8 cellular contexts compared by ENCODE assay signal in genomic region chr11:65316311-65316978, GRCh38. TPM values are rescaled to one million over a fixed set of nuclear protein-coding genes. Genes with fewer than 3 reads are reported as not detected.
DNase-seq lines count a peak whose midpoint lies in the region; ATAC-seq lines count a peak whose summit lies in the region.

No MANE protein-coding gene starts in this region.

- no peaks in the 10 kb centered on the region for H3K27me3 Mint-ChIP-seq in activated T-helper 2 cell treated with anti-CD3 and anti-CD28 coated beads, Interferon-gamma antibody, Interleukin-2, Interleukin-4, amounts not matched to agents 10 μg/mL and 5 μg/mL and 100 μg/mL, durations not matched to agents 14 hours and 24 hours and 36 hours (ENCODE audit: low read depth)

- H3K9me3 ChIP-seq in iPS-20b (ENCODE audit: insufficient read depth, low read depth, low read length), result no peaks in the 10 kb centered on the region

- no peaks in the 10 kb centered on the region for H3K9me3 Mint-ChIP-seq in activated T-helper 2 cell treated with anti-CD3 and anti-CD28 coated beads, Interferon-gamma antibody, Interleukin-2, Interleukin-4, amounts not matched to agents 10 μg/mL and 5 μg/mL and 100 μg/mL, durations not matched to agents 14 hours and 24 hours and 36 hours

- peaks cover 9% of the 10 kb centered on the region for H3K4me1 Mint-ChIP-seq in activated T-helper 2 cell treated with anti-CD3 and anti-CD28 coated beads, Interferon-gamma antibody, Interleukin-2, Interleukin-4, amounts not matched to agents 10 μg/mL and 5 μg/mL and 100 μg/mL, durations not matched to agents 14 hours and 24 hours and 36 hours (ENCODE audit: low read depth)

- no peak for ATAC-seq in HG03469 (IDR thresholded peaks at IDR 0.05; ENCODE audit: unreplicated experiment)

- peak overlapping the region; percentile 80 for H3K4me3 Mint-ChIP-seq in activated T-helper 2 cell treated with anti-CD3 and anti-CD28 coated beads, Interferon-gamma antibody, Interleukin-2, Interleukin-4, amounts not matched to agents 10 μg/mL and 5 μg/mL and 100 μg/mL, durations not matched to agents 14 hours and 24 hours and 36 hours (ENCODE audit: low read depth)

- peaks cover 17% of the 10 kb centered on the region for H3K27me3 ChIP-seq in iPS-20b (ENCODE audit: insufficient read depth, low read length)

- H3K36me3 Mint-ChIP-seq in activated T-helper 2 cell treated with anti-CD3 and anti-CD28 coated beads, Interferon-gamma antibody, Interleukin-2, Interleukin-4, amounts not matched to agents 10 μg/mL and 5 μg/mL and 100 μg/mL, durations not matched to agents 14 hours and 24 hours and 36 hours (ENCODE audit: low read depth), result no peaks in the 10 kb centered on the region

- no peak overlapping the region for H3K27ac Mint-ChIP-seq in activated T-helper 2 cell treated with anti-CD3 and anti-CD28 coated beads, Interferon-gamma antibody, Interleukin-2, Interleukin-4, amounts not matched to agents 10 μg/mL and 5 μg/mL and 100 μg/mL, durations not matched to agents 14 hours and 24 hours and 36 hours

- peaks cover 12% of the 10 kb centered on the region; the same call in 1 of the 2 replicates for H3K36me3 ChIP-seq in iPS-20b (ENCODE audit: insufficient read depth, low read depth, low read length)

- peak overlapping the region; percentile 87 for H3K4me3 ChIP-seq in iPS-20b (ENCODE audit: low read length)

- no peak overlapping the region for H3K27ac ChIP-seq in iPS-20b (ENCODE audit: low read length)

- intact Hi-C loops in activated T-helper 2 cell treated with anti-CD3 and anti-CD28 coated beads, Interferon-gamma antibody, Interleukin-2, Interleukin-4, amounts not matched to agents 10 μg/mL and 5 μg/mL and 100 μg/mL, durations not matched to agents 14 hours and 24 hours and 36 hours (cut with micrococcal nuclease), result loop anchor here (2.0 to 5.0 kb wide), 2 partner anchors 42 to 99 kb away; no protein-coding TSS in a partner anchor

- H3K4me1 ChIP-seq in iPS-20b (ENCODE audit: insufficient read depth, low read length), result peaks cover 17% of the 10 kb centered on the region; the same call in 1 of the 2 replicates

- peak overlapping the region; percentile 40; the same call in 1 of the 2 replicates for H3K9ac ChIP-seq in iPS-20b (ENCODE audit: low read depth, low read length)

- DNase-seq in DMS53 (lab: John Stamatoyannopoulos, UW) (peak; percentile 47), DMS53 treated with DMSO at 0.1 percent for 48 hours (lab: John Stamatoyannopoulos, UW; ENCODE audit: unreplicated experiment) (no peak), stromal cell of bone marrow (ENCODE audit: low read depth) (peak; percentile 94), SHP77 (lab: John Stamatoyannopoulos, UW) (no peak), NCI-H524 treated with DMSO at 0.1 percent for 48 hours (lab: John Stamatoyannopoulos, UW) (no peak)
- no peak for DNase-seq in activated T-helper 2 cell treated with anti-CD3 and anti-CD28 coated beads, Interferon-gamma antibody, Interleukin-2, Interleukin-4, amounts not matched to agents 10 μg/mL and 5 μg/mL and 100 μg/mL, durations not matched to agents 14 hours and 24 hours and 36 hours (ENCODE audit: low spot score)

RNA-seq across cellular contexts. Expression of gene CDC42EP2, which starts 1.8 kb away (rescaled TPM):
- 3.4 and 5.1 TPM in 2 replicates for total RNA-seq in activated T-helper 2 cell treated with anti-CD3 and anti-CD28 coated beads, Interferon-gamma antibody, Interleukin-2, Interleukin-4, amounts not matched to agents 10 μg/mL and 5 μg/mL and 100 μg/mL, durations not matched to agents 14 hours and 24 hours and 36 hours

RNA-seq across cellular contexts. Expression of gene DPF2, which starts 17.2 kb away (rescaled TPM):
- 77.0 and 78.1 TPM in 2 replicates for total RNA-seq in activated T-helper 2 cell treated with anti-CD3 and anti-CD28 coated beads, Interferon-gamma antibody, Interleukin-2, Interleukin-4, amounts not matched to agents 10 μg/mL and 5 μg/mL and 100 μg/mL, durations not matched to agents 14 hours and 24 hours and 36 hours

RNA-seq across cellular contexts. Expression of gene TIGD3, which starts 38.1 kb away (rescaled TPM):
- total RNA-seq in activated T-helper 2 cell treated with anti-CD3 and anti-CD28 coated beads, Interferon-gamma antibody, Interleukin-2, Interleukin-4, amounts not matched to agents 10 μg/mL and 5 μg/mL and 100 μg/mL, durations not matched to agents 14 hours and 24 hours and 36 hours, result 1.3 and 1.6 TPM in 2 replicates

RNA-seq across cellular contexts. Expression of gene POLA2, which starts 54.7 kb away (rescaled TPM):
- total RNA-seq in activated T-helper 2 cell treated with anti-CD3 and anti-CD28 coated beads, Interferon-gamma antibody, Interleukin-2, Interleukin-4, amounts not matched to agents 10 μg/mL and 5 μg/mL and 100 μg/mL, durations not matched to agents 14 hours and 24 hours and 36 hours, result 74.5 and 74.6 TPM in 2 replicates

Comparison
In these comparisons a context has a peak if more than half of its experiments do, and no peak if none do; other contexts are left out.
1. DNase-seq: peak in DMS53 (single experiment) and stromal cell of bone marrow (single experiment); none in DMS53 treated with DMSO at 0.1 percent for 48 hours (single experiment), activated T-helper 2 cell treated with anti-CD3 and anti-CD28 coated beads, Interferon-gamma antibody, Interleukin-2, Interleukin-4, amounts not matched to agents 10 μg/mL and 5 μg/mL and 100 μg/mL, durations not matched to agents 14 hours and 24 hours and 36 hours (single experiment), SHP77 (0 of 2) and NCI-H524 treated with DMSO at 0.1 percent for 48 hours (single experiment).